Comparison of ENCODE assay signal across 13 cellular contexts in the genomic region with DNA sequence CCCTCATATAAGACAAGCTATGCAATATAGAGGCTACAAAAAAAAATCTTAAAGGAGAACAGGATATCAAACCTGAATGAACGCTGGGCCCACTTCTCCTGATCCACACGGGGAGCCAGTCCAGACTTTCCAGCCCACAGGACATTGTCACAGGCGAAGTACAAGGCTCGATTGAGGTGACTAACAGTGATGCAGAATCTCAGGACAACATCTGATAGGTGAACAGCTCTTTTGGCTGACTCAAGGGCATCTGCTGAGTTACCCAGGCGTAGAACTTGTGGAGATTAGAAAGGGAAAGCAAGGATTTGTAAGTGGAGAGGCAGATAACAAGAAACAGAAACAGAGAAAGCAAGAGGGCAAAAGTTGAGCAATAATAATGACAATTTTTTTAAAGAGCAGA. TPM values are rescaled to one million over a fixed set of nuclear protein-coding genes. Genes with fewer than 3 reads are reported as not detected.
A peak's percentile ranks its signal among the peaks of the same experiment; 100 is the strongest.
DNase-seq lines count a peak whose midpoint lies in the region; ATAC-seq and TF ChIP-seq lines count a peak whose summit lies in the region.
"Had no signal": no experiment of that assay in that cellular context is flagged by ENCODE, and none has a peak within 500 bp of the region (broad histone marks: within the 10 kb centered on the region; RNA-seq: fewer than 3 reads in every experiment).

No MANE protein-coding gene starts in this region.

- no peak for TF ChIP-seq CTCF in 22Rv1 (IDR thresholded peaks at IDR 0.05)
- no peak for TF ChIP-seq CTCF in DND-41 (IDR thresholded peaks at IDR 0.05; ENCODE audit: borderline replicate concordance, extremely low read depth, low read length, poor library complexity, severe bottlenecking)

- ATAC-seq in DND-41 (ENCODE audit: insufficient read depth, low read depth) (no peak), HG02981 (IDR thresholded peaks at IDR 0.05; ENCODE audit: unreplicated experiment) (no peak)
- no peak for ATAC-seq in activated CD8-positive, alpha-beta T cell treated with anti-CD3 and anti-CD28 coated beads, Interleukin-2, amount 10 ng/mL, durations not matched to agents 7 days and 5 days
- ATAC-seq: left cardiac atrium had no signal

- no peaks in the 10 kb centered on the region for H3K9me3 Mint-ChIP-seq in activated CD8-positive, alpha-beta T cell treated with anti-CD3 and anti-CD28 coated beads, Interleukin-2, amount 10 ng/mL, durations not matched to agents 7 days and 5 days (ENCODE audit: insufficient read depth)

- no peak overlapping the region for H2AFZ ChIP-seq in DND-41 (ENCODE audit: low read depth, low read length)

- H4K20me1 ChIP-seq in DND-41 (ENCODE audit: insufficient read depth, low read length), result no peaks in the 10 kb centered on the region

- H3K27ac ChIP-seq in 22Rv1, result peak overlapping the region; percentile 96; the same call in 1 of the 2 replicates
- H3K27ac ChIP-seq in DND-41 (ENCODE audit: low read length), result no peak overlapping the region
- H3K27ac ChIP-seq: cardiac muscle cell had no signal

- CTCF ChIA-PET in activated CD8-positive, alpha-beta T cell treated with anti-CD3 and anti-CD28 coated beads, Interleukin-2, amount 10 ng/mL, durations not matched to agents 7 days and 5 days (lab: Charles Lee), result interaction anchor here (1.0 to 2.0 kb wide), 5 partner anchors 11 to 71 kb away, joined by 3 to 10 read pairs (median 5); a partner anchor contains a TSS

- H3K4me3 Mint-ChIP-seq in activated CD8-positive, alpha-beta T cell treated with anti-CD3 and anti-CD28 coated beads, Interleukin-2, amount 10 ng/mL, durations not matched to agents 7 days and 5 days, result peak overlapping the region; percentile 57

- H3K9me3 ChIP-seq in DND-41 (ENCODE audit: insufficient read depth, low read length, severe bottlenecking), result no peaks in the 10 kb centered on the region

- POLR2A ChIA-PET in activated CD8-positive, alpha-beta T cell treated with anti-CD3 and anti-CD28 coated beads, Interleukin-2, amount 10 ng/mL, durations not matched to agents 7 days and 5 days (lab: Charles Lee), result no interaction called here

- peaks cover 12% of the 10 kb centered on the region for H3K79me2 ChIP-seq in DND-41 (ENCODE audit: insufficient read depth, low read length)

- H3K4me1 ChIP-seq in DND-41 (ENCODE audit: insufficient read depth, low read length), result peaks cover 34% of the 10 kb centered on the region

- H3K36me3 ChIP-seq in DND-41 (ENCODE audit: insufficient read depth, low read length), result peaks cover 19% of the 10 kb centered on the region

- peaks cover 32% of the 10 kb centered on the region for H3K36me3 Mint-ChIP-seq in activated CD8-positive, alpha-beta T cell treated with anti-CD3 and anti-CD28 coated beads, Interleukin-2, amount 10 ng/mL, durations not matched to agents 7 days and 5 days (ENCODE audit: low read depth)

- H3K4me1 Mint-ChIP-seq in activated CD8-positive, alpha-beta T cell treated with anti-CD3 and anti-CD28 coated beads, Interleukin-2, amount 10 ng/mL, durations not matched to agents 7 days and 5 days (ENCODE audit: low read depth), result peaks cover 34% of the 10 kb centered on the region

- no peaks in the 10 kb centered on the region for H3K27me3 Mint-ChIP-seq in activated CD8-positive, alpha-beta T cell treated with anti-CD3 and anti-CD28 coated beads, Interleukin-2, amount 10 ng/mL, durations not matched to agents 7 days and 5 days (ENCODE audit: low read depth)

- no peak overlapping the region for H3K4me3 ChIP-seq in DND-41 (ENCODE audit: low read depth in 1 of 2, low read length in 2 of 2)
- H3K4me3 ChIP-seq: cardiac muscle cell had no signal

- H3K4me2 ChIP-seq in DND-41 (ENCODE audit: insufficient read depth, low read length), result peak overlapping the region; percentile 87; the same call in 1 of the 2 replicates

- H3K27me3 ChIP-seq in DND-41 (ENCODE audit: insufficient read depth, low read length, poor library complexity), result no peaks in the 10 kb centered on the region
- H3K27me3 ChIP-seq: cardiac muscle cell had no signal

- no peak overlapping the region for H3K9ac ChIP-seq in DND-41 (ENCODE audit: low read depth, low read length)

- no peak for DNase-seq in DND-41
- no peak for DNase-seq in activated CD8-positive, alpha-beta T cell treated with anti-CD3 and anti-CD28 coated beads, Interleukin-2, amount 10 ng/mL, durations not matched to agents 7 days and 5 days
- DNase-seq in iris pigment epithelial cell (ENCODE audit: low read depth), result peak; percentile 39
- no peak for DNase-seq in NCI-H2171 (lab: John Stamatoyannopoulos, UW)
- no peak for DNase-seq in NOMO-1 treated with dmso at 0.1 percent for 144 hours (lab: John Stamatoyannopoulos, UW; ENCODE audit: unreplicated experiment)
- DNase-seq in ureter (ENCODE audit: low spot score), result no peak
- DNase-seq: left cardiac atrium; NCI-H1417 treated with DMSO at 0.1 percent for 48 hours; posterior cingulate gyrus; stimulated activated CD4-positive, alpha-beta T cell treated with anti-CD3 and anti-CD28 coated beads, Interleukin-2, amount 100 ng/mL, for 48 hours had no signal

- H3K27ac Mint-ChIP-seq in activated CD8-positive, alpha-beta T cell treated with anti-CD3 and anti-CD28 coated beads, Interleukin-2, amount 10 ng/mL, durations not matched to agents 7 days and 5 days, result peak overlapping the region; percentile 22

RNA-seq across cellular contexts. Expression of a gene that starts 1.8 kb away (rescaled TPM):
- total RNA-seq in activated CD8-positive, alpha-beta T cell treated with anti-CD3 and anti-CD28 coated beads, Interleukin-2, amount 10 ng/mL, durations not matched to agents 7 days and 5 days, result 10 to 100 TPM; 33.3 to 35.9 TPM
- total RNA-seq in ureter, result 44.2 TPM

RNA-seq across cellular contexts. Expression of a gene that starts 6.9 kb away (rescaled TPM):
- 1 to 10 TPM; 2.2 to 2.9 TPM for total RNA-seq in activated CD8-positive, alpha-beta T cell treated with anti-CD3 and anti-CD28 coated beads, Interleukin-2, amount 10 ng/mL, durations not matched to agents 7 days and 5 days
- total RNA-seq in ureter, result 19.2 TPM

RNA-seq across cellular contexts. Expression of a gene that starts 10.5 kb away (rescaled TPM):
- total RNA-seq in activated CD8-positive, alpha-beta T cell treated with anti-CD3 and anti-CD28 coated beads, Interleukin-2, amount 10 ng/mL, durations not matched to agents 7 days and 5 days, result 100 to 1,000 TPM; 202 to 204 TPM
- 141 TPM for total RNA-seq in ureter

RNA-seq across cellular contexts. Expression of a gene that starts 31.1 kb away (rescaled TPM):
- 1 to 10 TPM in 1 of 2 experiments, under 1 TPM in 1; 0.76 to 1.1 TPM for total RNA-seq in activated CD8-positive, alpha-beta T cell treated with anti-CD3 and anti-CD28 coated beads, Interleukin-2, amount 10 ng/mL, durations not matched to agents 7 days and 5 days
- total RNA-seq in ureter, result 4.2 TPM
- total RNA-seq: cardiac muscle cell had no signal

RNA-seq across cellular contexts. Expression of a gene that starts 41.1 kb away (rescaled TPM):
- 10 to 100 TPM; 45.8 to 48.4 TPM for total RNA-seq in activated CD8-positive, alpha-beta T cell treated with anti-CD3 and anti-CD28 coated beads, Interleukin-2, amount 10 ng/mL, durations not matched to agents 7 days and 5 days
- 24.7 TPM for total RNA-seq in ureter
